ENCODE assay signal across 1 cellular context in genomic region chr10:77846718-77847311, GRCh38.
TF ChIP-seq lines count a peak whose summit lies in the region.

No MANE protein-coding gene starts in this region.

TF ChIP-seq in HepG2, 621 proteins besides CTCF, POLR2A, EP300 and RAD21 (continued from another document):
- TF ChIP-seq TFDP2 (CRISPR knock-in tag; IDR thresholded peaks at IDR 0.05) (peak; percentile 92), HOXD1 (CRISPR knock-in tag; IDR thresholded peaks at IDR 0.05) (no peak), RBAK (CRISPR knock-in tag; IDR thresholded peaks at IDR 0.05) (peak; percentile 35; the same call in 1 of the 2 replicates), ZBTB38 (CRISPR knock-in tag; IDR thresholded peaks at IDR 0.05) (peak; percentile 42; the same call in 1 of the 2 replicates), E2F5 (CRISPR knock-in tag; conservative IDR thresholded peaks at IDR 0.05) (peak; percentile 82), SMC3 (IDR thresholded peaks at IDR 0.05; ENCODE audit: low read length) (peak; percentile 80), MAX (IDR thresholded peaks at IDR 0.05) (peak; percentile 62; the same call in 1 of the 2 replicates), ZSCAN12 (CRISPR knock-in tag; IDR thresholded peaks at IDR 0.05) (no peak), ZNF12 (CRISPR knock-in tag; IDR thresholded peaks at IDR 0.05) (peak; percentile 17; the same call in 1 of the 2 replicates), FOXA3 (CRISPR knock-in tag; IDR thresholded peaks at IDR 0.05) (peak; percentile 18; the same call in 1 of the 2 replicates), CREB3 (CRISPR knock-in tag; IDR thresholded peaks at IDR 0.05) (no peak), REL (CRISPR knock-in tag; conservative IDR thresholded peaks at IDR 0.05) (no peak), ATF2 (CRISPR knock-in tag; IDR thresholded peaks at IDR 0.05) (0 out of 2 replicates have a peak, but pooled peaks have one; percentile 29), ZNF296 (CRISPR knock-in tag; conservative IDR thresholded peaks at IDR 0.05) (no peak), HOXA5 (CRISPR knock-in tag; IDR thresholded peaks at IDR 0.05) (no peak), ETV6 (CRISPR knock-in tag; conservative IDR thresholded peaks at IDR 0.05) (0 out of 2 replicates have a peak, but pooled peaks have one; percentile 62), FOSL2 (CRISPR knock-in tag; IDR thresholded peaks at IDR 0.05) (peak; percentile 44), HMGXB4 (CRISPR knock-in tag; IDR thresholded peaks at IDR 0.05; ENCODE audit: borderline replicate concordance in 1 of 2, low read depth in 1 of 2) (peak; percentile 15 to 50; a peak in 1 of 4 replicates), XRCC5 (optimal IDR thresholded peaks at IDR 0.05; ENCODE audit: low read length) (peak; percentile 54), HOMEZ (CRISPR knock-in tag; IDR thresholded peaks at IDR 0.05; ENCODE audit: low read depth) (0 out of 2 replicates have a peak, but pooled peaks have one; percentile 25), RBM39 (IDR thresholded peaks at IDR 0.05; ENCODE audit: low read depth, low read length, poor library complexity, severe bottlenecking) (no peak), POGZ (CRISPR knock-in tag; IDR thresholded peaks at IDR 0.05) (0 out of 2 replicates have a peak, but pooled peaks have one; percentile 30), PHF21A (CRISPR knock-in tag; IDR thresholded peaks at IDR 0.05) (peak; percentile 53; the same call in 1 of the 2 replicates), ZFY (CRISPR knock-in tag; IDR thresholded peaks at IDR 0.05) (peak; percentile 37; the same call in 1 of the 2 replicates), HDAC2 (CRISPR knock-in tag; IDR thresholded peaks at IDR 0.05) (peak; percentile 44; the same call in 1 of the 2 replicates), NFKB2 (CRISPR knock-in tag; IDR thresholded peaks at IDR 0.05; ENCODE audit: borderline replicate concordance) (peak; percentile 68; the same call in 1 of the 2 replicates), NFE2L1 (CRISPR knock-in tag; IDR thresholded peaks at IDR 0.05; ENCODE audit: borderline replicate concordance) (no peak), ETV5 (CRISPR knock-in tag; IDR thresholded peaks at IDR 0.05; ENCODE audit: borderline replicate concordance) (peak; percentile 19; the same call in 1 of the 2 replicates), ZNF574 (CRISPR knock-in tag; IDR thresholded peaks at IDR 0.05) (0 out of 2 replicates have a peak, but pooled peaks have one; percentile 23), SMAD3 (CRISPR knock-in tag; IDR thresholded peaks at IDR 0.05) (0 out of 2 replicates have a peak, but pooled peaks have one; percentile 26), ZNF687 (CRISPR knock-in tag; IDR thresholded peaks at IDR 0.05) (peak; percentile 94), KAT7 (CRISPR knock-in tag; IDR thresholded peaks at IDR 0.05; ENCODE audit: borderline replicate concordance) (0 out of 2 replicates have a peak, but pooled peaks have one; percentile 33), DRAP1 (CRISPR knock-in tag; IDR thresholded peaks at IDR 0.05) (0 out of 2 replicates have a peak, but pooled peaks have one; percentile 25), KAT8 (CRISPR knock-in tag; IDR thresholded peaks at IDR 0.05) (0 out of 2 replicates have a peak, but pooled peaks have one; percentile 33), TBX3 (IDR thresholded peaks at IDR 0.05; ENCODE audit: borderline replicate concordance) (no peak), KLF16 (CRISPR knock-in tag; IDR thresholded peaks at IDR 0.05) (0 out of 4 replicates have a peak, but pooled peaks of 1 of the 2 experiments have one; percentile 21), ZNF224 (CRISPR knock-in tag; IDR thresholded peaks at IDR 0.05) (no peak), KDM2A (CRISPR knock-in tag; IDR thresholded peaks at IDR 0.05; ENCODE audit: borderline replicate concordance, low read depth) (peak; percentile 71; the same call in 1 of the 2 replicates), KDM4B (CRISPR knock-in tag; IDR thresholded peaks at IDR 0.05) (0 out of 2 replicates have a peak, but pooled peaks have one; percentile 45), ZFX (CRISPR knock-in tag; IDR thresholded peaks at IDR 0.05; ENCODE audit: low read depth) (peak; percentile 59; the same call in 1 of the 2 replicates)
- TF ChIP-seq, protein P1, sequence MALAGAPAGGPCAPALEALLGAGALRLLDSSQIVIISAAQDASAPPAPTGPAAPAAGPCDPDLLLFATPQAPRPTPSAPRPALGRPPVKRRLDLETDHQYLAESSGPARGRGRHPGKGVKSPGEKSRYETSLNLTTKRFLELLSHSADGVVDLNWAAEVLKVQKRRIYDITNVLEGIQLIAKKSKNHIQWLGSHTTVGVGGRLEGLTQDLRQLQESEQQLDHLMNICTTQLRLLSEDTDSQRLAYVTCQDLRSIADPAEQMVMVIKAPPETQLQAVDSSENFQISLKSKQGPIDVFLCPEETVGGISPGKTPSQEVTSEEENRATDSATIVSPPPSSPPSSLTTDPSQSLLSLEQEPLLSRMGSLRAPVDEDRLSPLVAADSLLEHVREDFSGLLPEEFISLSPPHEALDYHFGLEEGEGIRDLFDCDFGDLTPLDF (CRISPR knock-in tag; IDR thresholded peaks at IDR 0.05): peak; percentile 66; the same call in 1 of the 2 replicates
TF ChIP-seq in HepG2: peak in this region for 73.
